20 cellular contexts compared by ENCODE assay signal in the genomic region with DNA sequence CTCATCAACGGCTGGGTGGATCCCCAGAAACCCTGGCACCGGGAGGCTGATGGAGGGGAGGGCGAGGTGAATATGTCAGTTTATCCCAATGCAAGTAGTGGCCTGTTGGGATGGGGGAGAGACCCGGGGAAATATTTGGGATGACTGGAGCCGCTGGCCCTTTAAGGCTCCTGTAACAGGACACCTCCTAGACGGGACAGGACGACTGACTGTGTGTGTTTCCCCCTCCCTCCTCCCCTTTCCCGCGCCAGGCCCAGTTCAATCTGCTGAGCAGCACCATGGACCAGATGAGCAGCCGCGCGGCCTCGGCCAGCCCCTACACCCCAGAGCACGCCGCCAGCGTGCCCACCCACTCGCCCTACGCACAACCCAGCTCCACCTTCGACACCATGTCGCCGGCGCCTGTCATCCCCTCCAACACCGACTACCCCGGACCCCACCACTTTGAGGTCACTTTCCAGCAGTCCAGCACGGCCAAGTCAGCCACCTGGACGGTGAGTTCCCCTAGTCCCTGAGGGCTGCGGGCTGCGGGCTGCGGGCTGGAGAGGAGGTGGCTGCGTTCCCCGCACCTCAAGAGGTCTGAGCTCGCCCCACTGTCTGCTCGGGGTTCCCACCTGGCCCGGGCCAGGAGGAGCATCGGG.
DNase-seq lines count a peak whose midpoint lies in the region; ATAC-seq, FAIRE-seq and TF ChIP-seq lines count a peak whose summit lies in the region.
"Had no signal": no experiment of that assay in that cellular context is flagged by ENCODE, and none has a peak within 500 bp of the region (broad histone marks: within the 10 kb centered on the region; RNA-seq: fewer than 3 reads in every experiment).

No MANE protein-coding gene starts in this region.

- H3K9ac ChIP-seq in NT2/D1 (ENCODE audit: insufficient read length, low read depth) = peak overlapping the region; percentile 50

- no peaks in the 10 kb centered on the region for H3K36me3 ChIP-seq in NT2/D1 (ENCODE audit: insufficient read depth, insufficient read length, low read length)
- H3K36me3 ChIP-seq: esophagus muscularis mucosa, Peyer's patch had no signal

- peaks cover 13% of the 10 kb centered on the region for H3K27me3 ChIP-seq in NT2/D1 (ENCODE audit: insufficient read depth, insufficient read length)
- H3K27me3 ChIP-seq: Peyer's patch had no signal

- FAIRE-seq in HTR-8/SVneo (lab: Jason Lieb, UNC) (no peak), H54 (lab: Jason Lieb, UNC) (no peak)

- peaks cover 23% of the 10 kb centered on the region for H3K4me1 ChIP-seq in NT2/D1 (ENCODE audit: insufficient read depth, insufficient read length)
- H3K4me1 ChIP-seq: esophagus muscularis mucosa, Peyer's patch had no signal

- ATAC-seq in HG03521 (IDR thresholded peaks at IDR 0.05; ENCODE audit: unreplicated experiment) = no peak
- ATAC-seq in GM21447 (IDR thresholded peaks at IDR 0.05; ENCODE audit: unreplicated experiment) = no peak
- ATAC-seq: left ventricle myocardium superior, psoas muscle had no signal

- H3K4me3 ChIP-seq in NT2/D1 (ENCODE audit: insufficient read length, low read depth) = peak overlapping the region; percentile 18
- H3K4me3 ChIP-seq: esophagus muscularis mucosa, Peyer's patch, psoas muscle had no signal

- TF ChIP-seq POLR2A in H54 (IDR thresholded peaks at IDR 0.05; ENCODE audit: low read depth, low read length) = no peak

- no peaks in the 10 kb centered on the region for H3K9me3 ChIP-seq in NT2/D1 (ENCODE audit: insufficient read depth, low read length)
- H3K9me3 ChIP-seq: esophagus muscularis mucosa, Peyer's patch, psoas muscle had no signal

- no peak for DNase-seq in NT2/D1 (ENCODE audit: low read depth, low spot score)
- DNase-seq in ecto neural progenitor cell (ENCODE audit: low spot score) = peak; percentile 74
- peak; percentile 78 for DNase-seq in iPS-NIHi7 (ENCODE audit: extremely low spot score)
- no peak for DNase-seq in HTR-8/SVneo (ENCODE audit: insufficient read length, low spot score)
- DNase-seq in H54 (ENCODE audit: insufficient read length, low spot score) = no peak
- DNase-seq: activated CD4-positive, alpha-beta T cell treated with anti-CD3 and anti-CD28 coated beads, Interleukin-2, amount 50 U/mL, for 1 hour; CD4-positive, alpha-beta T cell; DMS153; effector CD4-positive, alpha-beta T cell; GDM1; left ventricle myocardium superior; NCI-H1417; NCI-H2081 treated with DMSO at 0.1 percent for 48 hours; NCI-H446 treated with DMSO at 0.1 percent for 48 hours; Peyer's patch; psoas muscle; stimulated activated CD4-positive, alpha-beta T cell treated with anti-CD3 and anti-CD28 coated beads, Interleukin-1b, Interleukin-23, amount 100 ng/mL, for 48 hours had no signal

Comparison
In these comparisons a context has a peak if more than half of its experiments do, and no peak if none do; other contexts are left out.
1. DNase-seq: peak in ecto neural progenitor cell (single experiment) and iPS-NIHi7 (single experiment); none in NT2/D1 (single experiment), HTR-8/SVneo (single experiment) and H54 (single experiment).